Comparison of ENCODE assay signal across 8 cellular contexts in the genomic region with DNA sequence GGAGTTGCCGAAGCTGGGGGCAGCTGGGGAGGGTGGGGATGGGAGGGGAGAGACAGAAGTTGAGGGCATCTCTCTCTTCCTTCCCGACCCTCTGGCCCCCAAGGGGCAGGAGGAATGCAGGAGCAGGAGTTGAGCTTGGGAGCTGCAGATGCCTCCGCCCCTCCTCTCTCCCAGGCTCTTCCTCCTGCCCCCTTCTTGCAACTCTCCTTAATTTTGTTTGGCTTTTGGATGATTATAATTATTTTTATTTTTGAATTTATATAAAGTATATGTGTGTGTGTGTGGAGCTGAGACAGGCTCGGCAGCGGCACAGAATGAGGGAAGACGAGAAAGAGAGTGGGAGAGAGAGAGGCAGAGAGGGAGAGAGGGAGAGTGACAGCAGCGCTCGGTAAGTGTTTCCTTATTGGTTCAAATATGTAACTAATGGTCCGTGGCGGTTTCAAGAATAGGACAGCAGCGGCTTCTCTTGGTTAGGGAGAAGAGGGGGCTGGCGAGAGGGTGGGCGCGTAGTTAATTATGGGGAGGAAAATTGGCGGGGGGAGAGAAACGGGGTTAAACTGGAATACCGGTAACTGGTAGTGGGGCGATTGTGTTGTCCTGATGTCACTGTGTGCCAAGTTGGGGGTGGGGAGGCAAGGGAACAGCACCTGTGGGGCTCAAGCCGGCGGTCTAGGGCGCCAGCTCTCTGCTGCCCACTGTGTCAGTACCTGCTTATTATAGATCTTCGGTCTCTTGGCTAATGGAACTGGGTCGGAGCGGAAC. TPM values are rescaled to one million over a fixed set of nuclear protein-coding genes. Genes with fewer than 3 reads are reported as not detected.
DNase-seq lines count a peak whose midpoint lies in the region; ATAC-seq lines count a peak whose summit lies in the region.

No MANE protein-coding gene starts in this region.

- no peak overlapping the region for H3K27ac ChIP-seq in iPS-20b (ENCODE audit: low read length)

- peak; percentile 61 to 63 for ATAC-seq in activated T-cell treated with anti-CD3 and anti-CD28 coated beads, Interleukin-2, amount 50 U/mL, for 72 hours (replicated peaks in 1 of 2)
- peak; percentile 66 for ATAC-seq in stimulated activated naive CD8-positive, alpha-beta T cell treated with anti-CD3 and anti-CD28 coated beads, Interleukin-15, amount 100 ng/mL, for 72 hours

- peaks cover 40% of the 10 kb centered on the region for H3K4me1 Mint-ChIP-seq in activated T-cell treated with anti-CD3 and anti-CD28 coated beads, Interleukin-2, amount 50 U/mL, for 72 hours (ENCODE audit: low read depth)
- peaks cover 46% of the 10 kb centered on the region for H3K4me1 Mint-ChIP-seq in stimulated activated naive CD8-positive, alpha-beta T cell treated with anti-CD3 and anti-CD28 coated beads, Interleukin-15, amount 100 ng/mL, for 72 hours

- H3K4me1 ChIP-seq in HAP-1 (peaks cover 17% of the 10 kb centered on the region), iPS-20b (ENCODE audit: insufficient read depth, low read length) (peaks cover 3% of the 10 kb centered on the region; the same call in 1 of the 2 replicates)

- peak overlapping the region; percentile 60 for H3K4me3 ChIP-seq in HAP-1
- H3K4me3 ChIP-seq in iPS-20b (ENCODE audit: low read length), result peak overlapping the region; percentile 51

- peaks cover 75% of the 10 kb centered on the region for H3K27me3 Mint-ChIP-seq in activated T-cell treated with anti-CD3 and anti-CD28 coated beads, Interleukin-2, amount 50 U/mL, for 72 hours (ENCODE audit: low read depth)
- peaks cover 95% of the 10 kb centered on the region for H3K27me3 Mint-ChIP-seq in stimulated activated naive CD8-positive, alpha-beta T cell treated with anti-CD3 and anti-CD28 coated beads, Interleukin-15, amount 100 ng/mL, for 72 hours

- no peaks in the 10 kb centered on the region for H3K9me3 ChIP-seq in HAP-1
- no peaks in the 10 kb centered on the region; the same call in 1 of the 2 replicates for H3K9me3 ChIP-seq in iPS-20b (ENCODE audit: insufficient read depth, low read depth, low read length)

- in situ Hi-C loops in HAP-1 (cut with MboI; ENCODE audit: low sequenced_read_pairs), result no loop called here

- H3K27ac Mint-ChIP-seq in activated T-cell treated with anti-CD3 and anti-CD28 coated beads, Interleukin-2, amount 50 U/mL, for 72 hours, result peak overlapping the region; percentile 42
- peak overlapping the region in 1 of 2 donors; percentile 95 for H3K27ac Mint-ChIP-seq in stimulated activated naive CD8-positive, alpha-beta T cell treated with anti-CD3 and anti-CD28 coated beads, Interleukin-15, amount 100 ng/mL, for 72 hours

- H3K9ac ChIP-seq in iPS-20b (ENCODE audit: low read depth, low read length), result no peak overlapping the region

- H3K9me3 Mint-ChIP-seq in activated T-cell treated with anti-CD3 and anti-CD28 coated beads, Interleukin-2, amount 50 U/mL, for 72 hours, result no peaks in the 10 kb centered on the region
- no peaks in the 10 kb centered on the region for H3K9me3 Mint-ChIP-seq in stimulated activated naive CD8-positive, alpha-beta T cell treated with anti-CD3 and anti-CD28 coated beads, Interleukin-15, amount 100 ng/mL, for 72 hours

- DNase-seq in NCI-H2029 treated with DMSO at 0.1 percent for 48 hours (lab: John Stamatoyannopoulos, UW), result peak; percentile 38
- no peak for DNase-seq in NCI-H2029 (lab: John Stamatoyannopoulos, UW)
- DNase-seq in HAP-1 (ENCODE audit: low spot score in 2 of 2), result peak; percentile 63 to 67
- peak; percentile 54 for DNase-seq in NAMALWA (ENCODE audit: low spot score)
- DNase-seq in activated T-cell treated with anti-CD3 and anti-CD28 coated beads, Interleukin-2, amount 50 U/mL, for 72 hours, result no peak
- no peak for DNase-seq in stimulated activated naive CD8-positive, alpha-beta T cell treated with anti-CD3 and anti-CD28 coated beads, Interleukin-15, amount 100 ng/mL, for 72 hours
- no peak for DNase-seq in HPDE6-E6E7 (ENCODE audit: extremely low spot score)

- H3K27me3 ChIP-seq in HAP-1 (ENCODE audit: low read depth), result no peaks in the 10 kb centered on the region
- peaks cover 100% of the 10 kb centered on the region for H3K27me3 ChIP-seq in iPS-20b (ENCODE audit: insufficient read depth, low read length)

- peak overlapping the region; percentile 80 to 93 for H3K4me3 Mint-ChIP-seq in activated T-cell treated with anti-CD3 and anti-CD28 coated beads, Interleukin-2, amount 50 U/mL, for 72 hours
- peak overlapping the region; percentile 82 to 94 for H3K4me3 Mint-ChIP-seq in stimulated activated naive CD8-positive, alpha-beta T cell treated with anti-CD3 and anti-CD28 coated beads, Interleukin-15, amount 100 ng/mL, for 72 hours

- no peaks in the 10 kb centered on the region for H3K36me3 Mint-ChIP-seq in activated T-cell treated with anti-CD3 and anti-CD28 coated beads, Interleukin-2, amount 50 U/mL, for 72 hours (ENCODE audit: insufficient read depth in 2 of 2)

- H3K36me3 ChIP-seq in HAP-1 (replicated peaks) (no peaks in the 10 kb centered on the region), iPS-20b (ENCODE audit: insufficient read depth, low read depth, low read length) (no peaks in the 10 kb centered on the region)

RNA-seq across cellular contexts. Expression of a gene that starts 8.4 kb away (rescaled TPM):
- not detected for total RNA-seq in activated T-cell treated with anti-CD3 and anti-CD28 coated beads, Interleukin-2, amount 50 U/mL, for 72 hours

RNA-seq across cellular contexts. Expression of a gene that starts 11.0 kb away (rescaled TPM):
- total RNA-seq in activated T-cell treated with anti-CD3 and anti-CD28 coated beads, Interleukin-2, amount 50 U/mL, for 72 hours, result not detected

RNA-seq across cellular contexts. Expression of a gene that starts 15.6 kb away (rescaled TPM):
- not detected for total RNA-seq in activated T-cell treated with anti-CD3 and anti-CD28 coated beads, Interleukin-2, amount 50 U/mL, for 72 hours

RNA-seq across cellular contexts. Expression of a gene that starts 17.2 kb away (rescaled TPM):
- total RNA-seq in activated T-cell treated with anti-CD3 and anti-CD28 coated beads, Interleukin-2, amount 50 U/mL, for 72 hours, result not detected

RNA-seq across cellular contexts. Expression of a gene that starts 32.3 kb away (rescaled TPM):
- total RNA-seq in activated T-cell treated with anti-CD3 and anti-CD28 coated beads, Interleukin-2, amount 50 U/mL, for 72 hours, result not detected

Comparison
In these comparisons a context has a peak if more than half of its experiments do, and no peak if none do; other contexts are left out.
1. DNase-seq: peak in NCI-H2029 treated with DMSO at 0.1 percent for 48 hours (single experiment), HAP-1 (2 of 2) and NAMALWA (single experiment); none in NCI-H2029 (single experiment), activated T-cell treated with anti-CD3 and anti-CD28 coated beads, Interleukin-2, amount 50 U/mL, for 72 hours (0 of 2), stimulated activated naive CD8-positive, alpha-beta T cell treated with anti-CD3 and anti-CD28 coated beads, Interleukin-15, amount 100 ng/mL, for 72 hours (0 of 2) and HPDE6-E6E7 (single experiment).